ENCODE assay signal across 14 cellular contexts in genomic region chr5:40518511-40518917, GRCh38.
DNase-seq lines count a peak whose midpoint lies in the region; ATAC-seq, FAIRE-seq and TF ChIP-seq lines count a peak whose summit lies in the region.
"Had no signal": no experiment of that assay in that cellular context is flagged by ENCODE, and none has a peak within 500 bp of the region (broad histone marks: within the 10 kb centered on the region; RNA-seq: fewer than 3 reads in every experiment).

No MANE protein-coding gene starts in this region.

- H3K36me3 Mint-ChIP-seq in effector memory CD8-positive, alpha-beta T cell (ENCODE audit: insufficient read depth), result no peaks in the 10 kb centered on the region
- H3K36me3 Mint-ChIP-seq: CD8-positive, alpha-beta T cell had no signal

- H3K27ac Mint-ChIP-seq in effector memory CD8-positive, alpha-beta T cell, result no peak overlapping the region
- H3K27ac Mint-ChIP-seq: activated T-helper 1 cell treated with anti-CD3 and anti-CD28 coated beads, Interleukin-12 subunit alpha, Interleukin-12 subunit beta, Interleukin-2, Interleukin-4 antibody, amounts not matched to agents 30 ng/mL and 10 ng/mL and 1 ng/mL, durations not matched to agents 14 hours and 24 hours and 36 hours; CD8-positive, alpha-beta T cell had no signal

- peaks cover 6 to 10% of the 10 kb centered on the region in 2 donors for H3K4me1 Mint-ChIP-seq in effector memory CD8-positive, alpha-beta T cell (ENCODE audit: low read depth in 2 of 2)

- no peaks in the 10 kb centered on the region for H3K9me3 Mint-ChIP-seq in effector memory CD8-positive, alpha-beta T cell
- H3K9me3 Mint-ChIP-seq: CD8-positive, alpha-beta T cell had no signal

- H3K4me3 ChIP-seq in fibroblast of mammary gland (ENCODE audit: control insufficient read depth, low read depth, low read length), result no peak overlapping the region
- H3K4me3 ChIP-seq: esophagus squamous epithelium had no signal

- DNase-seq in A172 (ENCODE audit: low spot score) (peak; percentile 60), Daoy (ENCODE audit: low read depth) (peak; percentile 93), RCC 7860 (ENCODE audit: low spot score) (peak; percentile 84), fibroblast of mammary gland (ENCODE audit: low read depth) (peak; percentile 71), NK-92 (lab: John Stamatoyannopoulos, UW; ENCODE audit: unreplicated experiment) (no peak)
- no peak for DNase-seq in effector memory CD8-positive, alpha-beta T cell
- DNase-seq: CD8-positive, alpha-beta T cell; esophagus squamous epithelium; NCI-H1048; NCI-H446; Right ventricle myocardium superior had no signal

- peak; percentile 64 for FAIRE-seq in RCC 7860 (lab: Jason Lieb, UNC)

- no peaks in the 10 kb centered on the region for H3K27me3 Mint-ChIP-seq in effector memory CD8-positive, alpha-beta T cell

- TF ChIP-seq CTCF in fibroblast of mammary gland (conservative IDR thresholded peaks at IDR 0.05; ENCODE audit: control insufficient read depth, insufficient read depth, low read depth, low read length), result no peak

- no peak overlapping the region for H3K4me3 Mint-ChIP-seq in effector memory CD8-positive, alpha-beta T cell
- H3K4me3 Mint-ChIP-seq: activated T-helper 1 cell treated with anti-CD3 and anti-CD28 coated beads, Interleukin-12 subunit alpha, Interleukin-12 subunit beta, Interleukin-2, Interleukin-4 antibody, amounts not matched to agents 30 ng/mL and 10 ng/mL and 1 ng/mL, durations not matched to agents 14 hours and 24 hours and 36 hours; CD8-positive, alpha-beta T cell had no signal

- no peak for ATAC-seq in GM19023 (IDR thresholded peaks at IDR 0.05; ENCODE audit: unreplicated experiment)
- no peak for ATAC-seq in HG03135 (IDR thresholded peaks at IDR 0.05; ENCODE audit: unreplicated experiment)
- no peak for ATAC-seq in effector memory CD8-positive, alpha-beta T cell (replicated peaks)
- ATAC-seq: CD8-positive, alpha-beta T cell had no signal

Comparison
In these comparisons a context has a peak if more than half of its experiments do, and no peak if none do; other contexts are left out.
1. DNase-seq: peak in A172 (single experiment), Daoy (single experiment), RCC 7860 (single experiment) and fibroblast of mammary gland (single experiment); none in NK-92 (single experiment) and effector memory CD8-positive, alpha-beta T cell (0 of 3).